ENCODE assay signal across 37 cellular contexts in the genomic region with DNA sequence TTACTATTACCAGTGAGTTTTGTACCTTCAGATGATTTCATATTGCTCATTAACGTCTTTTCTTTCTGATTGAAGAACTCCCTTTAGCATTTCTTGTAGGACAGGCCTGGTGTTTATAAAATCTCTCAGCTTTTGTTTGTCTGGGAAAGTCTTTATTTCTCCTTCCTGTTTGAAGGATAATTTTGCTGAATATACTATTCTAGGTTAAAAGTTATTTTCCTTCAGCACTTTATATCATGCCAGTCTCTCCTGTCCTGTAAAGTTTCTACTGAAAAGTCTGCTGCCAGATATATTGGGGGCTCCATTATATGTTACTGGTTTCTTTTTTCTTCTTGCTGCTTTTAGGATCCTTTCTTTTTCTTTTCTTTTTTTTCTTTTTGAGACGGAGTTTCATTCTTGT.
"Had no signal": no experiment of that assay in that cellular context is flagged by ENCODE, and none has a peak within 500 bp of the region (broad histone marks: within the 10 kb centered on the region; RNA-seq: fewer than 3 reads in every experiment).

No MANE protein-coding gene starts in this region.

- H3K36me3 ChIP-seq: adrenal gland, breast epithelium, cardiac muscle cell, gastrocnemius medialis, WERI-Rb-1 had no signal

- H3K4me1 Mint-ChIP-seq: endodermal cell had no signal

- H3K27ac ChIP-seq: adrenal gland, body of pancreas, breast epithelium, cardiac muscle cell, coronary artery, dorsolateral prefrontal cortex, gastrocnemius medialis, heart left ventricle, WERI-Rb-1 had no signal

- H3K4me3 Mint-ChIP-seq: activated CD4-positive, alpha-beta T cell treated with anti-CD3 and anti-CD28 coated beads, Interleukin-2, amount 10 ng/mL, durations not matched to agents 7 days and 5 days; activated CD8-positive, alpha-beta T cell treated with anti-CD3 and anti-CD28 coated beads for 36 hours; activated naive CD4-positive, alpha-beta T cell treated with anti-CD3 and anti-CD28 coated beads, Interleukin-2, amount 50 U/mL, for 24 hours; activated naive CD8-positive, alpha-beta T cell treated with anti-CD3 and anti-CD28 coated beads for 36 hours; activated naive CD8-positive, alpha-beta T cell treated with anti-CD3 and anti-CD28 coated beads, Interleukin-2, amount 50 U/mL, for 24 hours; activated T-cell treated with anti-CD3 and anti-CD28 coated beads, Interleukin-2, amount 50 U/mL, for 4 hours; activated T-helper 17 cell treated with anti-CD3 and anti-CD28 coated beads, Interleukin-2, amount 50 U/mL, for 72 hours; dendritic cell treated with granulocyte-macrophage colony-stimulating factor and Interleukin-4, amounts not matched to agents 40 ng/mL and 50 ng/mL, for 4 days; endodermal cell; T-helper 17 cell; T-helper 2 cell treated with Interferon-gamma antibody and Interleukin-4, amounts not matched to agents 5 μg/mL and 100 μg/mL, for 36 hours had no signal

- H3K4me1 ChIP-seq: body of pancreas, breast epithelium, gastrocnemius medialis, heart left ventricle had no signal

- H3K27ac Mint-ChIP-seq: activated CD4-positive, alpha-beta T cell treated with anti-CD3 and anti-CD28 coated beads, Interleukin-2, amount 10 ng/mL, durations not matched to agents 7 days and 5 days; activated CD8-positive, alpha-beta T cell treated with anti-CD3 and anti-CD28 coated beads for 36 hours; activated naive CD4-positive, alpha-beta T cell treated with anti-CD3 and anti-CD28 coated beads, Interleukin-2, amount 50 U/mL, for 24 hours; activated naive CD8-positive, alpha-beta T cell treated with anti-CD3 and anti-CD28 coated beads for 36 hours; activated naive CD8-positive, alpha-beta T cell treated with anti-CD3 and anti-CD28 coated beads, Interleukin-2, amount 50 U/mL, for 24 hours; activated T-helper 17 cell treated with anti-CD3 and anti-CD28 coated beads, Interleukin-2, amount 50 U/mL, for 72 hours; dendritic cell treated with granulocyte-macrophage colony-stimulating factor and Interleukin-4, amounts not matched to agents 40 ng/mL and 50 ng/mL, for 4 days; T-helper 17 cell; T-helper 2 cell treated with Interferon-gamma antibody and Interleukin-4, amounts not matched to agents 5 μg/mL and 100 μg/mL, for 36 hours had no signal

- H3K4me3 ChIP-seq: adrenal gland, body of pancreas, breast epithelium, cardiac muscle cell, coronary artery, dorsolateral prefrontal cortex, gastrocnemius medialis, heart left ventricle had no signal

- ATAC-seq: activated CD8-positive, alpha-beta T cell treated with anti-CD3 and anti-CD28 coated beads for 36 hours; activated naive CD8-positive, alpha-beta T cell treated with anti-CD3 and anti-CD28 coated beads, Interleukin-2, amount 50 U/mL, for 24 hours; activated T-cell treated with anti-CD3 and anti-CD28 coated beads, Interleukin-2, amount 50 U/mL, for 4 hours; activated T-helper 17 cell treated with anti-CD3 and anti-CD28 coated beads, Interleukin-2, amount 50 U/mL, for 72 hours; body of pancreas; esophagus mucosa; gastrocnemius medialis; heart left ventricle; T-helper 17 cell had no signal

- DNase-seq: activated CD4-positive, alpha-beta T cell treated with anti-CD3 and anti-CD28 coated beads for 1 hour; activated CD4-positive, alpha-beta T cell treated with anti-CD3 and anti-CD28 coated beads for 4 hours; activated CD4-positive, alpha-beta T cell treated with anti-CD3 and anti-CD28 coated beads, Interleukin-2, amount 10 ng/mL, durations not matched to agents 7 days and 5 days; activated CD4-positive, alpha-beta T cell treated with anti-CD3 and anti-CD28 coated beads, Interleukin-2, amount 50 U/mL, for 4 hours; activated CD8-positive, alpha-beta memory T cell treated with anti-CD3 and anti-CD28 coated beads for 24 hours; activated CD8-positive, alpha-beta T cell treated with anti-CD3 and anti-CD28 coated beads for 36 hours; activated effector memory CD4-positive, alpha-beta T cell treated with Interleukin-2 at 50 U/mL for 16 hours; activated gamma-delta T cell treated with Interleukin-2 at 50 U/mL for 16 hours; activated naive CD4-positive, alpha-beta T cell treated with Interleukin-2 at 50 U/mL for 16 hours; activated naive CD8-positive, alpha-beta T cell treated with anti-CD3 and anti-CD28 coated beads for 36 hours; activated naive CD8-positive, alpha-beta T cell treated with anti-CD3 and anti-CD28 coated beads, Interleukin-2, amount 50 U/mL, for 24 hours; activated T-cell treated with anti-CD3 and anti-CD28 coated beads, Interleukin-2, amount 50 U/mL, for 4 hours; adrenal gland; amygdala; aorta; body of pancreas; central memory CD4-positive, alpha-beta T cell; cerebellar nuclear complex; dorsolateral prefrontal cortex; effector memory CD4-positive, alpha-beta T cell; endodermal cell; foreskin fibroblast; gastrocnemius medialis; glutamatergic neuron; heart left ventricle; T-helper 1 cell; T-helper 17 cell; T1000; WERI-Rb-1 had no signal

- H3K9me3 Mint-ChIP-seq: activated naive CD8-positive, alpha-beta T cell treated with anti-CD3 and anti-CD28 coated beads, Interleukin-2, amount 50 U/mL, for 24 hours; activated T-helper 17 cell treated with anti-CD3 and anti-CD28 coated beads, Interleukin-2, amount 50 U/mL, for 72 hours had no signal

- H3K27me3 ChIP-seq: adrenal gland, body of pancreas, breast epithelium, cardiac muscle cell, dorsolateral prefrontal cortex, gastrocnemius medialis, heart left ventricle had no signal

- H3K27me3 Mint-ChIP-seq: activated CD4-positive, alpha-beta T cell treated with anti-CD3 and anti-CD28 coated beads, Interleukin-2, amount 10 ng/mL, durations not matched to agents 7 days and 5 days; activated CD8-positive, alpha-beta T cell treated with anti-CD3 and anti-CD28 coated beads for 36 hours; activated naive CD4-positive, alpha-beta T cell treated with anti-CD3 and anti-CD28 coated beads, Interleukin-2, amount 50 U/mL, for 24 hours; activated naive CD8-positive, alpha-beta T cell treated with anti-CD3 and anti-CD28 coated beads for 36 hours; activated naive CD8-positive, alpha-beta T cell treated with anti-CD3 and anti-CD28 coated beads, Interleukin-2, amount 50 U/mL, for 24 hours; activated T-helper 17 cell treated with anti-CD3 and anti-CD28 coated beads, Interleukin-2, amount 50 U/mL, for 72 hours; dendritic cell treated with granulocyte-macrophage colony-stimulating factor and Interleukin-4, amounts not matched to agents 40 ng/mL and 50 ng/mL, for 4 days; T-helper 17 cell had no signal
